9 cellular contexts compared by ENCODE assay signal in the genomic region with DNA sequence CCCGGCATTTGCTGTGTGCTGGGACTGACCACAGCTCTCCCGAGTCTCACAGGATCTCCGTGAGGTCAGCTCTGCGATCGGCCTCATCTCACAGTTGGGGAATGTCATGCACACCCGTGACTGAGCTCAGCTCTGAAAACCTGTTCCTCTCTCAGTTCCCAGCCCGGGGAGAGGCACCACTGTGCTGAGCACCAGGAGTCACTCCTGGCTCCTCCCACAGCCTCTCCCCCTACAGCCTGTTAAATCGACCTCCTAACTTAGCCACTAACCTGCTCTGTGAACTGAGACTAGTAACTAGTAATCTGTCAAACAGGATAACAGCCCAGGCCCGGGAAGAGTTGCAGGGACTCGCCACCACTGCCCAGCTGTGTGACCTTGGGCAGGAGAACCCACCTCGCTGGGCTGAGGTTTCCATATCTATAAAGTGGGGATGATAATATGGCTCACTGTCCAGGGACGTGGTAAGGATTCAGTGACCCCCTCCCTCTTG. TPM values are rescaled to one million over a fixed set of nuclear protein-coding genes. Genes with fewer than 3 reads are reported as not detected.
DNase-seq lines count a peak whose midpoint lies in the region; TF ChIP-seq lines count a peak whose summit lies in the region.
"Had no signal": no experiment of that assay in that cellular context is flagged by ENCODE, and none has a peak within 500 bp of the region (broad histone marks: within the 10 kb centered on the region; RNA-seq: fewer than 3 reads in every experiment).

No MANE protein-coding gene starts in this region.

- no peak overlapping the region for H3K4me3 Mint-ChIP-seq in progenitor cell of endocrine pancreas (ENCODE audit: low read depth)

- no peaks in the 10 kb centered on the region for H3K36me3 Mint-ChIP-seq in progenitor cell of endocrine pancreas (ENCODE audit: insufficient read depth)
- H3K36me3 Mint-ChIP-seq: brain had no signal

- peak; percentile 46 for DNase-seq in G401 (ENCODE audit: low spot score)
- peak; percentile 55 for DNase-seq in NOMO-1 treated with dmso at 0.1 percent for 144 hours (lab: John Stamatoyannopoulos, UW; ENCODE audit: unreplicated experiment)
- DNase-seq in globus pallidus (ENCODE audit: low spot score): peak; percentile 48
- DNase-seq in progenitor cell of endocrine pancreas (ENCODE audit: low spot score, unreplicated experiment): no peak
- DNase-seq in hepatic stellate cell (ENCODE audit: low spot score): no peak
- no peak for DNase-seq in NCI-H446 treated with DMSO at 0.1 percent for 48 hours (lab: John Stamatoyannopoulos, UW)
- DNase-seq in DMS 273 (lab: John Stamatoyannopoulos, UW; ENCODE audit: unreplicated experiment): no peak
- DNase-seq: NCI-H510A treated with DMSO at 0.1 percent for 48 hours had no signal

- H3K9me3 Mint-ChIP-seq in progenitor cell of endocrine pancreas (ENCODE audit: low read depth): no peaks in the 10 kb centered on the region
- H3K9me3 Mint-ChIP-seq: brain had no signal

- in situ Hi-C loops in G401 (cut with HindIII; ENCODE audit: low sequenced_read_pairs): no loop called here

- H3K4me1 Mint-ChIP-seq in progenitor cell of endocrine pancreas (ENCODE audit: low read depth): peaks cover 4% of the 10 kb centered on the region

- peak overlapping the region; percentile 67 for H3K27ac Mint-ChIP-seq in progenitor cell of endocrine pancreas

- peaks cover 23% of the 10 kb centered on the region for H3K27me3 Mint-ChIP-seq in progenitor cell of endocrine pancreas

- TF ChIP-seq CTCF in progenitor cell of endocrine pancreas (IDR thresholded peaks at IDR 0.05; ENCODE audit: unreplicated experiment): no peak

RNA-seq across cellular contexts. Expression of gene NOL4L, which starts 20.1 kb away (rescaled TPM):
- total RNA-seq in G401 (2014; rRNA removed; shearing (Covaris generic)): 6.1 and 8.5 TPM in 2 replicates
- 89.7 and 90.4 TPM in 2 replicates for total RNA-seq in progenitor cell of endocrine pancreas

Comparison
In these comparisons a context has a peak if more than half of its experiments do, and no peak if none do; other contexts are left out.
1. DNase-seq: peak in G401 (single experiment), NOMO-1 treated with dmso at 0.1 percent for 144 hours (single experiment) and globus pallidus (single experiment); none in progenitor cell of endocrine pancreas (single experiment), hepatic stellate cell (single experiment), NCI-H446 treated with DMSO at 0.1 percent for 48 hours (single experiment) and DMS 273 (single experiment).